12 cellular contexts compared by ENCODE assay signal in the genomic region with DNA sequence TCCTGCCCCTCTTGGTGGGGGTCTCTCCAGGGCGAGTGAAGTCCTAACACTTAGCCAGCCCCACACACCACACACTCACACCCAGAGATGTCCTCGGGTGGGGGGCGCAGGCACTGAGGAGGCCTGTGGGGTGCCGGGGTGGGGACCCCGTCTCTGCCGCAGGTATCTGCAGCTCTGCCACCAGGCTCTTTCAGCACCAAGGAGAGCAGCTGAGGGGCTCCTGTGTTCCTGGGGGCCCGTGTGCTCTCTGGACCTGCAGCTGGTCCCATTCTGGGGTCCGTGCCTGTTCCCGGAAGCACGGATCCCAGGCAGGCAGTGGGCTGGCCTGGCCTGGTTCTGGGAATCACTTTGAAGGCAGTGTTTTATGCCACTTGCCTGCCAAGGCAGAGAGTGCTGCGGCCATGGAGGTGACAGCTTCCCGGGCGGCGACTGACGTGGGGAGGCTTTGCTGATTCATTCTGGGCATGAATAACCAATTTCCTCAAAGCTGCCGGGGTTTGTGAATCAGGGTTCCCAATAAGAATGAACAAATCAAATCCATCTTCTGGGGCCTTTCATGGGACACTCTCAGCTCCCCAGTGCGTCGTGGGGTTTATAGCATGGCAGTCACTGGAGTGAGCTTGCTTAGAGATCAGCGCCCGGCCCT. TPM values are rescaled to one million over a fixed set of nuclear protein-coding genes. Genes with fewer than 3 reads are reported as not detected.
A peak's percentile ranks its signal among the peaks of the same experiment; 100 is the strongest.
DNase-seq lines count a peak whose midpoint lies in the region; ATAC-seq and TF ChIP-seq lines count a peak whose summit lies in the region.
"Had no signal": no experiment of that assay in that cellular context is flagged by ENCODE, and none has a peak within 500 bp of the region (broad histone marks: within the 10 kb centered on the region; RNA-seq: fewer than 3 reads in every experiment).

No MANE protein-coding gene starts in this region.

- ATAC-seq in activated CD8-positive, alpha-beta T cell treated with anti-CD3 and anti-CD28 coated beads, Interleukin-2, amount 10 ng/mL, durations not matched to agents 7 days and 5 days: no peak

- peak overlapping the region; percentile 69 for H3K27ac Mint-ChIP-seq in HFFc6
- H3K27ac Mint-ChIP-seq in activated CD8-positive, alpha-beta T cell treated with anti-CD3 and anti-CD28 coated beads, Interleukin-2, amount 10 ng/mL, durations not matched to agents 7 days and 5 days: no peak overlapping the region

- WGBS in liver: 45% methylated on average over 20 of the region's 20 CpGs
- 45% methylated on average over 14 of the region's 20 CpGs for WGBS in suprapubic skin

- H3K36me3 ChIP-seq in liver (ENCODE audit: control insufficient read depth in 4 of 4, insufficient read depth in 3 of 4, low read depth in 1 of 4, low read length in 3 of 4): no peaks in the 10 kb centered on the region
- H3K36me3 ChIP-seq in suprapubic skin: no peaks in the 10 kb centered on the region

- H3K4me3 Mint-ChIP-seq in HFFc6: no peak overlapping the region
- no peak overlapping the region for H3K4me3 Mint-ChIP-seq in activated CD8-positive, alpha-beta T cell treated with anti-CD3 and anti-CD28 coated beads, Interleukin-2, amount 10 ng/mL, durations not matched to agents 7 days and 5 days

- H3K36me3 Mint-ChIP-seq in HFFc6 (ENCODE audit: low read depth): no peaks in the 10 kb centered on the region
- H3K36me3 Mint-ChIP-seq in activated CD8-positive, alpha-beta T cell treated with anti-CD3 and anti-CD28 coated beads, Interleukin-2, amount 10 ng/mL, durations not matched to agents 7 days and 5 days (ENCODE audit: low read depth): no peaks in the 10 kb centered on the region

- POLR2A ChIA-PET in activated CD8-positive, alpha-beta T cell treated with anti-CD3 and anti-CD28 coated beads, Interleukin-2, amount 10 ng/mL, durations not matched to agents 7 days and 5 days (lab: Charles Lee): no interaction called here

- no peak for TF ChIP-seq RAD21 in liver (IDR thresholded peaks at IDR 0.05)

- no peak for TF ChIP-seq CTCF in HFFc6 (IDR thresholded peaks at IDR 0.05)
- TF ChIP-seq CTCF in liver (IDR thresholded peaks at IDR 0.05; ENCODE audit: low read depth, low read length, missing input control): no peak
- no peak for TF ChIP-seq CTCF in suprapubic skin (IDR thresholded peaks at IDR 0.05)

- H3K9me3 ChIP-seq in liver (ENCODE audit: control insufficient read depth in 4 of 4, low read length in 3 of 4): no peaks in the 10 kb centered on the region
- H3K9me3 ChIP-seq in suprapubic skin: no peaks in the 10 kb centered on the region

- peaks cover 38% of the 10 kb centered on the region for H3K4me1 Mint-ChIP-seq in HFFc6 (ENCODE audit: low read depth)
- H3K4me1 Mint-ChIP-seq in activated CD8-positive, alpha-beta T cell treated with anti-CD3 and anti-CD28 coated beads, Interleukin-2, amount 10 ng/mL, durations not matched to agents 7 days and 5 days (ENCODE audit: low read depth): no peaks in the 10 kb centered on the region

- CTCF ChIA-PET in activated CD8-positive, alpha-beta T cell treated with anti-CD3 and anti-CD28 coated beads, Interleukin-2, amount 10 ng/mL, durations not matched to agents 7 days and 5 days (lab: Charles Lee): interaction anchor here (1.1 kb wide), 1 partner anchor 28 kb away, joined by 5 read pairs; no protein-coding TSS in a partner anchor

- no peak overlapping the region for H3K27ac ChIP-seq in liver (ENCODE audit: low read depth in 1 of 2, low read length in 2 of 2)
- H3K27ac ChIP-seq in suprapubic skin: no peak overlapping the region
- H3K27ac ChIP-seq: PC-9 had no signal

- no peak for TF ChIP-seq EP300 in suprapubic skin (IDR thresholded peaks at IDR 0.05)

- H3K4me1 ChIP-seq in liver (ENCODE audit: control insufficient read depth in 4 of 4, insufficient read depth in 4 of 4, low read length in 3 of 4) (no peaks in the 10 kb centered on the region), suprapubic skin (peaks cover 18% of the 10 kb centered on the region)

- DNase-seq in activated CD4-positive, alpha-beta T cell treated with anti-CD3 and anti-CD28 coated beads for 48 hours: peak; percentile 40
- DNase-seq in activated CD4-positive, alpha-beta T cell treated with anti-CD3 and anti-CD28 coated beads for 4 hours: no peak
- DNase-seq in HFFc6: peak; percentile 52
- peak; percentile 35 for DNase-seq in activated CD8-positive, alpha-beta T cell treated with anti-CD3 and anti-CD28 coated beads, Interleukin-2, amount 10 ng/mL, durations not matched to agents 7 days and 5 days
- no peak for DNase-seq in DMS 273 treated with DMSO at 0.1 percent for 48 hours (lab: John Stamatoyannopoulos, UW)
- no peak for DNase-seq in T-helper 9 cell
- DNase-seq in suprapubic skin (ENCODE audit: low spot score in 2 of 2): no peak
- DNase-seq: activated CD4-positive, CD25-positive, alpha-beta regulatory T cell; kidney; NCI-H187 treated with DMSO at 0.1 percent for 48 hours; PC-9 had no signal

- no peak for TF ChIP-seq POLR2A in suprapubic skin (IDR thresholded peaks at IDR 0.05)

- no peak overlapping the region for H3K9ac ChIP-seq in liver (ENCODE audit: low read depth in 1 of 2, low read length in 2 of 2)

- H3K4me3 ChIP-seq in liver (ENCODE audit: low read depth in 1 of 3, low read length in 3 of 3): no peak overlapping the region
- H3K4me3 ChIP-seq in suprapubic skin: no peak overlapping the region
- H3K4me3 ChIP-seq: PC-9 had no signal

- H3K27me3 Mint-ChIP-seq in HFFc6 (ENCODE audit: insufficient read depth): peaks cover 10% of the 10 kb centered on the region
- peaks cover 16% of the 10 kb centered on the region for H3K27me3 Mint-ChIP-seq in activated CD8-positive, alpha-beta T cell treated with anti-CD3 and anti-CD28 coated beads, Interleukin-2, amount 10 ng/mL, durations not matched to agents 7 days and 5 days (ENCODE audit: low read depth)

- 0 out of 2 replicates have a peak, but pooled peaks cover 3% of the 10 kb centered on the region for H3K9me3 Mint-ChIP-seq in HFFc6
- no peaks in the 10 kb centered on the region for H3K9me3 Mint-ChIP-seq in activated CD8-positive, alpha-beta T cell treated with anti-CD3 and anti-CD28 coated beads, Interleukin-2, amount 10 ng/mL, durations not matched to agents 7 days and 5 days (ENCODE audit: insufficient read depth)

- H3K27me3 ChIP-seq in liver (ENCODE audit: control insufficient read depth in 4 of 4, insufficient read depth in 4 of 4, low read length in 3 of 4) (no peaks in the 10 kb centered on the region), suprapubic skin (peaks cover 70% of the 10 kb centered on the region)

TF ChIP-seq in liver, 16 proteins besides CTCF, POLR2A, EP300 and RAD21:
- no peak for TF ChIP-seq EGR1 (IDR thresholded peaks at IDR 0.05; ENCODE audit: low read depth in 2 of 2)
- no peak for TF ChIP-seq HNF4A (conservative IDR thresholded peaks at IDR 0.05)
- TF ChIP-seq REST (IDR thresholded peaks at IDR 0.05): peak; percentile 77
- TF ChIP-seq ATF3 (IDR thresholded peaks at IDR 0.05): no peak
- no peak for TF ChIP-seq FOXA1 (IDR thresholded peaks at IDR 0.05)
- no peak for TF ChIP-seq TAF1 (conservative IDR thresholded peaks at IDR 0.05)
- no peak for TF ChIP-seq NR2F2 (IDR thresholded peaks at IDR 0.05)
- TF ChIP-seq MAX (IDR thresholded peaks at IDR 0.05): no peak

RNA-seq across cellular contexts. Expression of gene SLCO4A1, which starts 54.4 kb away (rescaled TPM):
- total RNA-seq in HFFc6 (2021; fragmentation: NEBNext Ultra II Directional; extraction: Animal tissue kit (Norgen Biotek cat#: 25700)): 1 to 10 TPM; 2.7 to 6.5 (median 3.4) TPM
- total RNA-seq in activated CD8-positive, alpha-beta T cell treated with anti-CD3 and anti-CD28 coated beads, Interleukin-2, amount 10 ng/mL, durations not matched to agents 7 days and 5 days: 10 to 100 TPM; 79.4 to 79.9 TPM
- total RNA-seq in liver (1 to 10 TPM; 1.7 to 3.5 TPM), suprapubic skin (10 to 100 TPM; 50.2 to 59.1 (median 52.7) TPM)
- polyA plus RNA-seq in liver: 1 to 10 TPM; 1.3 to 4.3 TPM

Comparison
In these comparisons a context has a peak if more than half of its experiments do, and no peak if none do; other contexts are left out.
1. DNase-seq: peak in activated CD4-positive, alpha-beta T cell treated with anti-CD3 and anti-CD28 coated beads for 48 hours (single experiment), HFFc6 (single experiment) and activated CD8-positive, alpha-beta T cell treated with anti-CD3 and anti-CD28 coated beads, Interleukin-2, amount 10 ng/mL, durations not matched to agents 7 days and 5 days (single experiment); none in activated CD4-positive, alpha-beta T cell treated with anti-CD3 and anti-CD28 coated beads for 4 hours (0 of 2), DMS 273 treated with DMSO at 0.1 percent for 48 hours (single experiment), T-helper 9 cell (single experiment) and suprapubic skin (0 of 2).
2. RNA of gene SLCO4A1, which starts 54.4 kb away (total RNA-seq): 79.4 to 79.9 TPM in activated CD8-positive, alpha-beta T cell treated with anti-CD3 and anti-CD28 coated beads, Interleukin-2, amount 10 ng/mL, durations not matched to agents 7 days and 5 days and 50.2 to 59.1 TPM in suprapubic skin; 2.7 to 6.5 TPM in HFFc6 and 1.7 to 3.5 TPM in liver; every median in the first group is over 4 times any median in the second.